Comparison of ENCODE assay signal across 20 cellular contexts in the genomic region with DNA sequence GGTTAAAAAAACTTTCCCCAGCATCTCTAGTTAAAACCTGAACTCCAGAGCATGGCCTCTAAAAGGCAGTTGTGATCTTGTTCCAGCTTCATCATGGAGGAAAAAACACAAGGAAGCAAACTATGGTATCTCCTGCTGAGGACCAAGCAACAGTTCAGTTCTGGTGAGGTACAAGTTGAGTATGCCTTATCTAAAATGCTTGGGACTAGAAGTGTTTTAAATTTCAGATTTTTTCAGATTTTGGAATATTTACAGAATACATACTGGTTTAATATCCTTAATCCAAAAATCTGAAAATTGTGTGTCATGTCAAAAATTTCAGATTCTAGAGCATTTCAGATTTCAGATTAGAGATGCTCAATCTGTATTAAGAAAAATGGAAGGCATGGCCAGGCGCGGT.
"Had no signal": no experiment of that assay in that cellular context is flagged by ENCODE, and none has a peak within 500 bp of the region (broad histone marks: within the 10 kb centered on the region; RNA-seq: fewer than 3 reads in every experiment).

No MANE protein-coding gene starts in this region.

- ATAC-seq: K562, Panc1, PC-3 had no signal

- DNase-seq: Kasumi-1, MM.1S, NCI-H1092 treated with DMSO at 0.1 percent for 48 hours, NCI-H1436, NCI-H187, NCI-H2029, NCI-H2081 treated with DMSO at 0.1 percent for 48 hours, NCI-H2171, NCI-H226, NCI-H446, NCI-H510A, NCI-H524 treated with DMSO at 0.1 percent for 48 hours, NCI-H69, NCI-H774, PC-3, SHP77, SK-N-SH had no signal

- H3K27ac Mint-ChIP-seq: IgD-negative memory B cell had no signal

- H3K27me3 Mint-ChIP-seq: IgD-negative memory B cell had no signal
